Comparison of ENCODE assay signal across 1 cellular context in the genomic region with DNA sequence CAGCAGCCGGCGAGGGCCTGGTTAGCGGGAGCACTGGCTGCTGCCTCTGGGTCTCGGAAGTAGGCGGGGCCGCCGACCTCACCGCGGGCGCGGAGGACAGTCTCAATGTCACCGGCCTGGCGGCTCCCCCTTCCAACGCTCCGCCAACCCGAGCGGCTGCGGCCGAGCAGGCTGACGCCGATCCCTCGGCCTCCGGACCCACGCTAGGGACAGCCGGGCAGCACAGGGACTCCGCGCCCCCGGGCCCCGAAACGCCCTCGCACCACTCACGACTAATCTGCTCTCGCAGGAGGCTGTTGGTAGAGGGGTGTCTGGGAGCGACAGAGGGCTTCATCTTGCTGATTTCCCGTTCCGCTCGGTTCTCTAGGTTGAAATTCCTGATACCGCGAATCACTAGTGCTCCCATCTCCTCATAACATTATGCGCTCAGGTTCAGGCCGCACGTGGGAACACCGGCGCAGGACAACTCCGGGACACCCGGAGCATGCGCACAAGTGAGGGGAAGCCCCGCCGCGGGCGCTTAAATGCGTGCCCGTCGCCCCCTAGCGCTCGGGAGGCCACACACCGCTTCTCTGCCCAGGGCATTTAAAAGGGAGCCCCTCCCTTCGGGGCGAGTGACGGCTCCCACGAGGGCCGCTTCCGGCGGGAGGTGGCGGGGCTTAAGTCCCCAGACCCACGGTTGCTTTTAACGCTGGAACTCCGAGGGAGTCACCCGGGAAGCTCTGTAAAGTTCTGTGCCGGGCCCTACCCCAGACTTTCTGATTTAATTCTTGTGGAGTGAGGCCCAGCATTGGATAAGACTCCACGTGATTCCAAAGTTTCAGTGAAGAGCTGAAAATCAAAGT.
TF ChIP-seq lines count a peak whose summit lies in the region.

A gene (minus strand): TSS at position 496 of the 845 bp plus-strand sequence. CDS start 90 bp downstream, at position 406.

TF ChIP-seq in K562, 482 proteins besides CTCF, POLR2A, EP300 and RAD21 (continued from another document and continues in another):
- TF ChIP-seq, protein P1, sequence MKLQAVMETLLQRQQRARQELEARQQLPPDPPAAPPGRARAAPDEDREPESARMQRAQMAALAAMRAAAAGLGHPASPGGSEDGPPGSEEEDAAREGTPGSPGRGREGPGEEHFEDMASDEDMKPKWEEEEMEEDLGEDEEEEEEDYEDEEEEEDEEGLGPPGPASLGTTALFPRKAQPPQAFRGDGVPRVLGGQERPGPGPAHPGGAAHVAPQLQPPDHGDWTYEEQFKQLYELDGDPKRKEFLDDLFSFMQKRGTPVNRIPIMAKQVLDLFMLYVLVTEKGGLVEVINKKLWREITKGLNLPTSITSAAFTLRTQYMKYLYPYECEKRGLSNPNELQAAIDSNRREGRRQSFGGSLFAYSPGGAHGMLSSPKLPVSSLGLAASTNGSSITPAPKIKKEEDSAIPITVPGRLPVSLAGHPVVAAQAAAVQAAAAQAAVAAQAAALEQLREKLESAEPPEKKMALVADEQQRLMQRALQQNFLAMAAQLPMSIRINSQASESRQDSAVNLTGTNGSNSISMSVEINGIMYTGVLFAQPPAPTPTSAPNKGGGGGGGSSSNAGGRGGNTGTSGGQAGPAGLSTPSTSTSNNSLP (IDR thresholded peaks at IDR 0.05; ENCODE audit: borderline replicate concordance, low read depth, low read length), result no peak
- TF ChIP-seq FOXA3 (CRISPR knock-in tag; conservative IDR thresholded peaks at IDR 0.05 in 1 of 2, IDR thresholded peaks at IDR 0.05 in 1 of 2) (no peak), TFAM (CRISPR knock-in tag; conservative IDR thresholded peaks at IDR 0.05) (no peak), MCM3 (IDR thresholded peaks at IDR 0.05) (no peak), ZZZ3 (IDR thresholded peaks at IDR 0.05) (no peak), RBM39 (optimal IDR thresholded peaks at IDR 0.05; ENCODE audit: low read depth, low read length) (no peak), ZNF583 (CRISPR knock-in tag; IDR thresholded peaks at IDR 0.05) (no peak), IRF2 (CRISPR knock-in tag; IDR thresholded peaks at IDR 0.05) (no peak), HDAC6 (IDR thresholded peaks at IDR 0.05; ENCODE audit: low read depth, low read length) (no peak), TAL1 (IDR thresholded peaks at IDR 0.05) (no peak), SREBF2 (CRISPR knock-in tag; IDR thresholded peaks at IDR 0.05) (no peak), SMAD3 (CRISPR knock-in tag; conservative IDR thresholded peaks at IDR 0.05) (no peak), EGR1 (conservative IDR thresholded peaks at IDR 0.05) (peak; percentile 58), MAFK (IDR thresholded peaks at IDR 0.05; ENCODE audit: low read length) (0 out of 2 replicates have a peak, but pooled peaks have one; percentile 3), GTF2A2 (tag; IDR thresholded peaks at IDR 0.05) (peak; percentile 68; the same call in 1 of the 2 replicates), TOE1 (IDR thresholded peaks at IDR 0.05; ENCODE audit: borderline replicate concordance) (no peak), TOE1 (CRISPR knock-in tag; IDR thresholded peaks at IDR 0.05; ENCODE audit: borderline replicate concordance, low read depth) (no peak), MYBL2 (IDR thresholded peaks at IDR 0.05; ENCODE audit: low read depth) (no peak), MYBL2 (CRISPR knock-in tag; IDR thresholded peaks at IDR 0.05; ENCODE audit: borderline replicate concordance) (no peak), MED1 (CRISPR knock-in tag; IDR thresholded peaks at IDR 0.05; ENCODE audit: borderline replicate concordance) (no peak), COPS2 (conservative IDR thresholded peaks at IDR 0.05) (no peak), JUND (IDR thresholded peaks at IDR 0.05; ENCODE audit: borderline replicate concordance, low read depth, low read length) (peak; percentile 53; the same call in 1 of the 2 replicates), JUND (tag; IDR thresholded peaks at IDR 0.05; ENCODE audit: borderline replicate concordance, low read depth, low read length) (no peak), THRAP3 (IDR thresholded peaks at IDR 0.05; ENCODE audit: borderline replicate concordance) (no peak), SRF (CRISPR knock-in tag; IDR thresholded peaks at IDR 0.05) (no peak; a peak in 2 of 4 replicates), NCOA6 (IDR thresholded peaks at IDR 0.05) (no peak), NFATC3 (IDR thresholded peaks at IDR 0.05) (no peak), ZNF140 (CRISPR knock-in tag; IDR thresholded peaks at IDR 0.05) (no peak), BRCA1 (IDR thresholded peaks at IDR 0.05) (no peak), BRCA1 (CRISPR knock-in tag; IDR thresholded peaks at IDR 0.05) (no peak), ZNF586 (CRISPR knock-in tag; conservative IDR thresholded peaks at IDR 0.05) (no peak), KLF16 (IDR thresholded peaks at IDR 0.05) (peak; percentile 53; the same call in 1 of the 2 replicates), PHB (CRISPR knock-in tag; IDR thresholded peaks at IDR 0.05) (no peak), PURB (CRISPR knock-in tag; IDR thresholded peaks at IDR 0.05; ENCODE audit: low read depth) (no peak), ZNF75A (CRISPR knock-in tag; IDR thresholded peaks at IDR 0.05) (no peak)
- TF ChIP-seq, protein P2, sequence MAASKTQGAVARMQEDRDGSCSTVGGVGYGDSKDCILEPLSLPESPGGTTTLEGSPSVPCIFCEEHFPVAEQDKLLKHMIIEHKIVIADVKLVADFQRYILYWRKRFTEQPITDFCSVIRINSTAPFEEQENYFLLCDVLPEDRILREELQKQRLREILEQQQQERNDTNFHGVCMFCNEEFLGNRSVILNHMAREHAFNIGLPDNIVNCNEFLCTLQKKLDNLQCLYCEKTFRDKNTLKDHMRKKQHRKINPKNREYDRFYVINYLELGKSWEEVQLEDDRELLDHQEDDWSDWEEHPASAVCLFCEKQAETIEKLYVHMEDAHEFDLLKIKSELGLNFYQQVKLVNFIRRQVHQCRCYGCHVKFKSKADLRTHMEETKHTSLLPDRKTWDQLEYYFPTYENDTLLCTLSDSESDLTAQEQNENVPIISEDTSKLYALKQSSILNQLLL (CRISPR knock-in tag; IDR thresholded peaks at IDR 0.05; ENCODE audit: borderline replicate concordance), result no peak
- TF ChIP-seq, protein P3, sequence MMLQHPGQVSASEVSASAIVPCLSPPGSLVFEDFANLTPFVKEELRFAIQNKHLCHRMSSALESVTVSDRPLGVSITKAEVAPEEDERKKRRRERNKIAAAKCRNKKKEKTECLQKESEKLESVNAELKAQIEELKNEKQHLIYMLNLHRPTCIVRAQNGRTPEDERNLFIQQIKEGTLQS (IDR thresholded peaks at IDR 0.05), result no peak
- TF ChIP-seq, protein P3 (CRISPR knock-in tag; conservative IDR thresholded peaks at IDR 0.05), result no peak
- TF ChIP-seq, protein P4, sequence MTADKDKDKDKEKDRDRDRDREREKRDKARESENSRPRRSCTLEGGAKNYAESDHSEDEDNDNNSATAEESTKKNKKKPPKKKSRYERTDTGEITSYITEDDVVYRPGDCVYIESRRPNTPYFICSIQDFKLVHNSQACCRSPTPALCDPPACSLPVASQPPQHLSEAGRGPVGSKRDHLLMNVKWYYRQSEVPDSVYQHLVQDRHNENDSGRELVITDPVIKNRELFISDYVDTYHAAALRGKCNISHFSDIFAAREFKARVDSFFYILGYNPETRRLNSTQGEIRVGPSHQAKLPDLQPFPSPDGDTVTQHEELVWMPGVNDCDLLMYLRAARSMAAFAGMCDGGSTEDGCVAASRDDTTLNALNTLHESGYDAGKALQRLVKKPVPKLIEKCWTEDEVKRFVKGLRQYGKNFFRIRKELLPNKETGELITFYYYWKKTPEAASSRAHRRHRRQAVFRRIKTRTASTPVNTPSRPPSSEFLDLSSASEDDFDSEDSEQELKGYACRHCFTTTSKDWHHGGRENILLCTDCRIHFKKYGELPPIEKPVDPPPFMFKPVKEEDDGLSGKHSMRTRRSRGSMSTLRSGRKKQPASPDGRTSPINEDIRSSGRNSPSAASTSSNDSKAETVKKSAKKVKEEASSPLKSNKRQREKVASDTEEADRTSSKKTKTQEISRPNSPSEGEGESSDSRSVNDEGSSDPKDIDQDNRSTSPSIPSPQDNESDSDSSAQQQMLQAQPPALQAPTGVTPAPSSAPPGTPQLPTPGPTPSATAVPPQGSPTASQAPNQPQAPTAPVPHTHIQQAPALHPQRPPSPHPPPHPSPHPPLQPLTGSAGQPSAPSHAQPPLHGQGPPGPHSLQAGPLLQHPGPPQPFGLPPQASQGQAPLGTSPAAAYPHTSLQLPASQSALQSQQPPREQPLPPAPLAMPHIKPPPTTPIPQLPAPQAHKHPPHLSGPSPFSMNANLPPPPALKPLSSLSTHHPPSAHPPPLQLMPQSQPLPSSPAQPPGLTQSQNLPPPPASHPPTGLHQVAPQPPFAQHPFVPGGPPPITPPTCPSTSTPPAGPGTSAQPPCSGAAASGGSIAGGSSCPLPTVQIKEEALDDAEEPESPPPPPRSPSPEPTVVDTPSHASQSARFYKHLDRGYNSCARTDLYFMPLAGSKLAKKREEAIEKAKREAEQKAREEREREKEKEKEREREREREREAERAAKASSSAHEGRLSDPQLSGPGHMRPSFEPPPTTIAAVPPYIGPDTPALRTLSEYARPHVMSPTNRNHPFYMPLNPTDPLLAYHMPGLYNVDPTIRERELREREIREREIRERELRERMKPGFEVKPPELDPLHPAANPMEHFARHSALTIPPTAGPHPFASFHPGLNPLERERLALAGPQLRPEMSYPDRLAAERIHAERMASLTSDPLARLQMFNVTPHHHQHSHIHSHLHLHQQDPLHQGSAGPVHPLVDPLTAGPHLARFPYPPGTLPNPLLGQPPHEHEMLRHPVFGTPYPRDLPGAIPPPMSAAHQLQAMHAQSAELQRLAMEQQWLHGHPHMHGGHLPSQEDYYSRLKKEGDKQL (CRISPR knock-in tag; IDR thresholded peaks at IDR 0.05; ENCODE audit: borderline replicate concordance), result no peak
- TF ChIP-seq, protein P5, sequence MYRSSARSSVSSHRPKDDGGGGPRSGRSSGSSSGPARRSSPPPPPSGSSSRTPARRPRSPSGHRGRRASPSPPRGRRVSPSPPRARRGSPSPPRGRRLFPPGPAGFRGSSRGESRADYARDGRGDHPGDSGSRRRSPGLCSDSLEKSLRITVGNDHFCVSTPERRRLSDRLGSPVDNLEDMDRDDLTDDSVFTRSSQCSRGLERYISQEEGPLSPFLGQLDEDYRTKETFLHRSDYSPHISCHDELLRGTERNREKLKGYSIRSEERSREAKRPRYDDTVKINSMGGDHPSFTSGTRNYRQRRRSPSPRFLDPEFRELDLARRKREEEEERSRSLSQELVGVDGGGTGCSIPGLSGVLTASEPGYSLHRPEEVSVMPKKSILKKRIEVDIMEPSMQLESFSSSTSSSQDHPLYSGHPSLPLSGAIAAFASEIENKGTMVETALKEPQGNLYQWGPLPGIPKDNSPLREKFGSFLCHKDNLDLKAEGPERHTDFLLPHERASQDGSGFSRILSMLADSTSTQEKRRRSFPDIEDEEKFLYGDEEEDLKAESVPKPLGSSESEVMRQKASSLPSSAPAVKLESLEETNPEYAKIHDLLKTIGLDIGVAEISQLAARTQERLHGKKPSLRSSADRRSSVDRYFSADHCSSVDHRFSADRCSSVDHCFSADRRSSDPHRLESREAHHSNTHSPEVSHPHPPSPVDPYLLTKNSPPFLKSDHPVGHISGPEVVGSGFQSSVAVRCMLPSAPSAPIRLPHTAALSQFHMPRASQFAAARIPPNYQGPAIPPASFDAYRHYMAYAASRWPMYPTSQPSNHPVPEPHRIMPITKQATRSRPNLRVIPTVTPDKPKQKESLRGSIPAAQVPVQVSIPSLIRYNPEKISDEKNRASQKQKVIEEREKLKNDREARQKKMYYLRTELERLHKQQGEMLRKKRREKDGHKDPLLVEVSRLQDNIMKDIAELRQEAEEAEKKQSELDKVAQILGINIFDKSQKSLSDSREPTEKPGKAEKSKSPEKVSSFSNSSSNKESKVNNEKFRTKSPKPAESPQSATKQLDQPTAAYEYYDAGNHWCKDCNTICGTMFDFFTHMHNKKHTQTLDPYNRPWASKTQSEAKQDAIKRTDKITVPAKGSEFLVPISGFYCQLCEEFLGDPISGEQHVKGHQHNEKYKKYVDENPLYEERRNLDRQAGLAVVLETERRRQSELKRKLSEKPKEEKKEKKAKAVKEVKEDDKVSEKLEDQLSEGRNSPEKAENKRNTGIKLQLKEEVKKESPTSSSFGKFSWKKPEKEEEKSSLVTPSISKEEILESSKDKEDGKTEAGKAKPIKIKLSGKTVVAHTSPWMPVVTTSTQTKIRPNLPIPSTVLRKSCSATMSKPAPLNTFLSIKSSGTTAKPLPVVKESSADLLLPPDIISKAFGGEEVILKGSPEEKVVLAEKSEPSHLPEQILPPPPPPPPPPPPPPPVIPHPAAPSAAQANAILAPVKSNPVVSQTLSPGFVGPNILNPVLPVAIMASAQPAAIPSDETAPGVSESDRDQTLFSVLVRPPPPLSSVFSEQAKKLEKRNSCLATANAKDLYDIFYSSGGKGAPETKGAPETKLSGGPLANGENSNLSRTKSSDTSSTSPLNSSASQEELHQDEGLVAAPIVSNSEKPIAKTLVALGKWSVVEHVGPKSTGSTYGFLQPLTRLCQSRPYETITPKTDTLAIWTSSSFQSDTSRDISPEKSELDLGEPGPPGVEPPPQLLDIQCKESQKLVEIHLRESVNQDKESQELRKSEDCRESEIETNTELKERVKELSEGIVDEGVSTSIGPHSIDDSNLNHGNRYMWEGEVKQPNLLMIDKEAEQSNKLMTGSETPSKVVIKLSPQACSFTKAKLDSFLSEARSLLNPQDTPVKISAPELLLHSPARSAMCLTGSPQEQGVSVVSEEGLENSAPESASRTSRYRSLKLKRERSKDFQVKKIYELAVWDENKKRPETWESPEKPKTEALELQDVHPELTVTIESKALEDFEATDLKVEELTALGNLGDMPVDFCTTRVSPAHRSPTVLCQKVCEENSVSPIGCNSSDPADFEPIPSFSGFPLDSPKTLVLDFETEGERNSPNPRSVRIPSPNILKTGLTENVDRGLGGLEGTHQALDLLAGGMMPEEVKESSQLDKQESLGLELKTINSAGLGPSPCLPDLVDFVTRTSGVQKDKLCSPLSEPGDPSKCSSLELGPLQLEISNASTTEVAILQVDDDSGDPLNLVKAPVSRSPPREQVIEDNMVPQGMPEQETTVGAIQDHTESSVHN (IDR thresholded peaks at IDR 0.05; ENCODE audit: borderline replicate concordance in 1 of 2, low read depth in 1 of 2), result no peak
- TF ChIP-seq, protein P6, sequence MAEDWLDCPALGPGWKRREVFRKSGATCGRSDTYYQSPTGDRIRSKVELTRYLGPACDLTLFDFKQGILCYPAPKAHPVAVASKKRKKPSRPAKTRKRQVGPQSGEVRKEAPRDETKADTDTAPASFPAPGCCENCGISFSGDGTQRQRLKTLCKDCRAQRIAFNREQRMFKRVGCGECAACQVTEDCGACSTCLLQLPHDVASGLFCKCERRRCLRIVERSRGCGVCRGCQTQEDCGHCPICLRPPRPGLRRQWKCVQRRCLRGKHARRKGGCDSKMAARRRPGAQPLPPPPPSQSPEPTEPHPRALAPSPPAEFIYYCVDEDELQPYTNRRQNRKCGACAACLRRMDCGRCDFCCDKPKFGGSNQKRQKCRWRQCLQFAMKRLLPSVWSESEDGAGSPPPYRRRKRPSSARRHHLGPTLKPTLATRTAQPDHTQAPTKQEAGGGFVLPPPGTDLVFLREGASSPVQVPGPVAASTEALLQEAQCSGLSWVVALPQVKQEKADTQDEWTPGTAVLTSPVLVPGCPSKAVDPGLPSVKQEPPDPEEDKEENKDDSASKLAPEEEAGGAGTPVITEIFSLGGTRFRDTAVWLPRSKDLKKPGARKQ (CRISPR knock-in tag; IDR thresholded peaks at IDR 0.05), result no peak
